In genomic region chr7:115359919-115360318, GRCh38 we compare ENCODE assay signal across 17 cellular contexts.
DNase-seq lines count a peak whose midpoint lies in the region; ATAC-seq, FAIRE-seq and TF ChIP-seq lines count a peak whose summit lies in the region.
"Had no signal": no experiment of that assay in that cellular context is flagged by ENCODE, and none has a peak within 500 bp of the region (broad histone marks: within the 10 kb centered on the region; RNA-seq: fewer than 3 reads in every experiment).

No MANE protein-coding gene starts in this region.

- H3K36me3 ChIP-seq in PC-9 (ENCODE audit: low read depth) (no peaks in the 10 kb centered on the region), small intestine (ENCODE audit: control insufficient read depth in 2 of 2, insufficient read depth in 2 of 2, low read length in 2 of 2) (no peaks in the 10 kb centered on the region)

- POLR2A ChIA-PET in A549 (lab: Yijun Ruan, JAX) (no interaction called here), PC-9 (lab: Charles Lee; ENCODE audit: unreplicated experiment) (no interaction called here)

- no peak overlapping the region for H3K4me2 ChIP-seq in A549
- no peak overlapping the region for H3K4me2 ChIP-seq in PC-9

- H3K9me3 ChIP-seq in A549, result no peaks in the 10 kb centered on the region
- H3K9me3 ChIP-seq in PC-9 (ENCODE audit: insufficient read depth, low read depth), result peaks cover 4% of the 10 kb centered on the region
- H3K9me3 ChIP-seq in small intestine (ENCODE audit: control insufficient read depth, low read depth), result no peaks in the 10 kb centered on the region

- H3K79me2 ChIP-seq in PC-9 (ENCODE audit: low read depth), result no peaks in the 10 kb centered on the region

- TF ChIP-seq EP300 in A549 (IDR thresholded peaks at IDR 0.05), result no peak

- TF ChIP-seq RAD21 in A549 (conservative IDR thresholded peaks at IDR 0.05 in 1 of 2, IDR thresholded peaks at IDR 0.05 in 1 of 2), result no peak

- H3K9me2 ChIP-seq in PC-9 (ENCODE audit: insufficient read depth), result no peaks in the 10 kb centered on the region

- CTCF ChIA-PET in A549 (lab: Yijun Ruan, JAX) (no interaction called here), PC-9 (lab: Charles Lee) (no interaction called here)

- H3K4me1 ChIP-seq in A549 (no peaks in the 10 kb centered on the region), PC-9 (replicated peaks; ENCODE audit: insufficient read depth) (no peaks in the 10 kb centered on the region), foreskin keratinocyte (no peaks in the 10 kb centered on the region), small intestine (ENCODE audit: control insufficient read depth in 2 of 2, insufficient read depth in 1 of 2, low read depth in 1 of 2, low read length in 1 of 2) (no peaks in the 10 kb centered on the region)

- H3K27me3 ChIP-seq in PC-9 (ENCODE audit: insufficient read depth, low read depth) (no peaks in the 10 kb centered on the region), foreskin keratinocyte (no peaks in the 10 kb centered on the region), small intestine (ENCODE audit: control insufficient read depth in 2 of 2, insufficient read depth in 2 of 2, low read length in 2 of 2) (no peaks in the 10 kb centered on the region)

- DNase-seq in A549 (ENCODE audit: low read depth in 1 of 2, low spot score in 1 of 2), result no peak
- DNase-seq in PC-9, result no peak
- no peak for DNase-seq in foreskin keratinocyte
- no peak for DNase-seq in NCI-H526 (lab: John Stamatoyannopoulos, UW)
- DNase-seq in small intestine, result no peak
- DNase-seq in DMS53 treated with DMSO at 0.1 percent for 48 hours (lab: John Stamatoyannopoulos, UW; ENCODE audit: unreplicated experiment), result no peak
- DNase-seq: COR-L47, DMS153, H7, MV-4-11, NCI-H1417 treated with DMSO at 0.1 percent for 48 hours, NCI-H2029, NCI-H524 treated with DMSO at 0.1 percent for 48 hours, PC-3 had no signal

- FAIRE-seq in A549 (lab: Jason Lieb, UNC) (peak; percentile 39), small intestine (lab: Jason Lieb, UNC) (no peak)
- FAIRE-seq: GM18507 had no signal

- H3K4me3 ChIP-seq in A549 (no peak overlapping the region), PC-9 (no peak overlapping the region), small intestine (ENCODE audit: low read depth in 1 of 2, low read length in 2 of 2) (no peak overlapping the region)

- 15% methylated on average over 1 of the region's 1 CpG for WGBS in A549 (ENCODE audit: missing lambda C conversion rate)
- WGBS in small intestine, 3 donors, result 71 to 93% (median 84%) methylated on average over 1 of the region's 1 CpG

- H2AFZ ChIP-seq in PC-9, result peak overlapping the region; percentile 7; the same call in 1 of the 2 replicates

- TF ChIP-seq POLR2A in A549 (IDR thresholded peaks at IDR 0.05; ENCODE audit: low read length), result no peak

- no peaks in the 10 kb centered on the region for H3F3A ChIP-seq in PC-9 (ENCODE audit: insufficient read depth, low read depth)

- ATAC-seq in A549 (no peak), GM19463 (IDR thresholded peaks at IDR 0.05; ENCODE audit: unreplicated experiment) (peak; percentile 18), foreskin keratinocyte (peak; percentile 27), GM21367 (IDR thresholded peaks at IDR 0.05; ENCODE audit: unreplicated experiment) (no peak)
- ATAC-seq: PC-3 had no signal

- H4K20me1 ChIP-seq in PC-9 (ENCODE audit: insufficient read depth), result no peaks in the 10 kb centered on the region

- intact Hi-C loops in PC-9 (cut with micrococcal nuclease; ENCODE audit: unreplicated experiment), result no loop called here

- no peak overlapping the region for H3K27ac ChIP-seq in A549
- H3K27ac ChIP-seq in PC-9, result no peak overlapping the region
- H3K27ac ChIP-seq in foreskin keratinocyte, result no peak overlapping the region
- no peak overlapping the region for H3K27ac ChIP-seq in small intestine (ENCODE audit: low read depth in 1 of 2, low read length in 1 of 2)

- no TSS peak for BruUV-seq in PC-9 (replicated peaks; lab: Mats Ljungman, UMichigan)

- no peak for TF ChIP-seq CTCF in A549 (IDR thresholded peaks at IDR 0.05)
- TF ChIP-seq CTCF in PC-9 (conservative IDR thresholded peaks at IDR 0.05), result no peak
- TF ChIP-seq CTCF in foreskin keratinocyte (conservative IDR thresholded peaks at IDR 0.05), result no peak

TF ChIP-seq in A549, 52 proteins besides CTCF, POLR2A, EP300 and RAD21:
- no peak for TF ChIP-seq BHLHE40 (IDR thresholded peaks at IDR 0.05; ENCODE audit: low read depth, low read length)
- TF ChIP-seq CHD4 (IDR thresholded peaks at IDR 0.05; ENCODE audit: borderline replicate concordance), result no peak
- no peak for TF ChIP-seq JUN (IDR thresholded peaks at IDR 0.05)
- TF ChIP-seq SMC3 (IDR thresholded peaks at IDR 0.05), result no peak
- no peak for TF ChIP-seq MAFK (IDR thresholded peaks at IDR 0.05; ENCODE audit: partially characterized antibody)
- TF ChIP-seq, protein P1, sequence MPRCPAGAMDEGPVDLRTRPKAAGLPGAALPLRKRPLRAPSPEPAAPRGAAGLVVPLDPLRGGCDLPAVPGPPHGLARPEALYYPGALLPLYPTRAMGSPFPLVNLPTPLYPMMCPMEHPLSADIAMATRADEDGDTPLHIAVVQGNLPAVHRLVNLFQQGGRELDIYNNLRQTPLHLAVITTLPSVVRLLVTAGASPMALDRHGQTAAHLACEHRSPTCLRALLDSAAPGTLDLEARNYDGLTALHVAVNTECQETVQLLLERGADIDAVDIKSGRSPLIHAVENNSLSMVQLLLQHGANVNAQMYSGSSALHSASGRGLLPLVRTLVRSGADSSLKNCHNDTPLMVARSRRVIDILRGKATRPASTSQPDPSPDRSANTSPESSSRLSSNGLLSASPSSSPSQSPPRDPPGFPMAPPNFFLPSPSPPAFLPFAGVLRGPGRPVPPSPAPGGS (IDR thresholded peaks at IDR 0.05), result no peak
- no peak for TF ChIP-seq GATA3 (IDR thresholded peaks at IDR 0.05; ENCODE audit: borderline replicate concordance)
- no peak for TF ChIP-seq KDM1A (IDR thresholded peaks at IDR 0.05; ENCODE audit: low read depth)
- no peak for TF ChIP-seq POLR2AphosphoS2 (conservative IDR thresholded peaks at IDR 0.05; ENCODE audit: low read length)
- TF ChIP-seq, protein P2, sequence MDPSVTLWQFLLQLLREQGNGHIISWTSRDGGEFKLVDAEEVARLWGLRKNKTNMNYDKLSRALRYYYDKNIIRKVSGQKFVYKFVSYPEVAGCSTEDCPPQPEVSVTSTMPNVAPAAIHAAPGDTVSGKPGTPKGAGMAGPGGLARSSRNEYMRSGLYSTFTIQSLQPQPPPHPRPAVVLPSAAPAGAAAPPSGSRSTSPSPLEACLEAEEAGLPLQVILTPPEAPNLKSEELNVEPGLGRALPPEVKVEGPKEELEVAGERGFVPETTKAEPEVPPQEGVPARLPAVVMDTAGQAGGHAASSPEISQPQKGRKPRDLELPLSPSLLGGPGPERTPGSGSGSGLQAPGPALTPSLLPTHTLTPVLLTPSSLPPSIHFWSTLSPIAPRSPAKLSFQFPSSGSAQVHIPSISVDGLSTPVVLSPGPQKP (IDR thresholded peaks at IDR 0.05; ENCODE audit: low read depth, low read length), result no peak
- TF ChIP-seq ZC3H11A (IDR thresholded peaks at IDR 0.05), result no peak
- TF ChIP-seq JUNB (IDR thresholded peaks at IDR 0.05), result no peak
- TF ChIP-seq KDM5A (IDR thresholded peaks at IDR 0.05), result no peak
- TF ChIP-seq EHMT2 (IDR thresholded peaks at IDR 0.05; ENCODE audit: low read depth), result no peak
- TF ChIP-seq HEYL (CRISPR knock-in tag; IDR thresholded peaks at IDR 0.05), result no peak
- no peak for TF ChIP-seq PHF8 (IDR thresholded peaks at IDR 0.05; ENCODE audit: borderline replicate concordance, low read depth)
- no peak for TF ChIP-seq RNF2 (IDR thresholded peaks at IDR 0.05; ENCODE audit: borderline replicate concordance, low read depth)

Comparison
In these comparisons a context has a peak if more than half of its experiments do, and no peak if none do; other contexts are left out.
1. ATAC-seq: peak in GM19463 (single experiment) and foreskin keratinocyte (single experiment); none in A549 (0 of 2) and GM21367 (single experiment).